ENCODE assay signal across 8 cellular contexts in the genomic region with DNA sequence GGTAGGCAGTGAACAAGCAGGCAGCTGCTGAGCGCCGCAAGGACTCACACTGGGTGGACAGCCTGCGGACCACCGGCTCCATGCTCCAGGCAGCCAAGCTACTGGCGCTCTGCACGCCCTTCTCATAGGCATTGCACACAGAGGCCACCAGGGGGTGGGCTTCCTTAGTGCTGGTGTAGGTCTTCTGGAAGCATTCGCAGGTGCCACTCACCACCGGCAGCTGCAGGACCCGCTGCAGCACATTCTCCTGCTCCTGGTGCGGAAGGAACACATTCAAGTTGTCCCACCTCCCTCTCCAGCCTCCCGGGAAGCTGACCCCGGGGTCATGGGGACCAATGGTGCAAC. TPM values are rescaled to one million over a fixed set of nuclear protein-coding genes. Genes with fewer than 3 reads are reported as not detected.
DNase-seq lines count a peak whose midpoint lies in the region; ATAC-seq and TF ChIP-seq lines count a peak whose summit lies in the region.

No MANE protein-coding gene starts in this region.

- H3K27me3 ChIP-seq in BE2C: no peaks in the 10 kb centered on the region

- DNase-seq in BE2C (peak; percentile 86), GM13977 (ENCODE audit: low spot score) (no peak), iPS-NIHi7 (ENCODE audit: extremely low spot score) (peak; percentile 92), dedifferentiated amniotic fluid mesenchymal stem cell (ENCODE audit: extremely low spot score) (no peak)

- TF ChIP-seq CTCF in BE2C (IDR thresholded peaks at IDR 0.05; ENCODE audit: low read depth, low read length) (peak; percentile 93), GM13977 (IDR thresholded peaks at IDR 0.05; ENCODE audit: extremely low read depth, insufficient read depth, missing control alignments) (peak; percentile 36)

- H3K36me3 ChIP-seq in BE2C: no peaks in the 10 kb centered on the region

- in situ Hi-C loops in GM13977 (cut with MboI; ENCODE audit: low pct_unique_long_range_greater_than_20kb, low sequenced_read_pairs, unreplicated experiment): no loop called here

- no peaks in the 10 kb centered on the region for H3K9me3 ChIP-seq in BE2C

- ATAC-seq in SK-N-SH treated with all-trans-retinoic acid at 6 μM for 48 hours: peak; percentile 75
- no peak for ATAC-seq in GM21447 (IDR thresholded peaks at IDR 0.05; ENCODE audit: unreplicated experiment)
- ATAC-seq in GM18870 (IDR thresholded peaks at IDR 0.05; ENCODE audit: unreplicated experiment): no peak
- ATAC-seq in GM21390 (IDR thresholded peaks at IDR 0.05; ENCODE audit: unreplicated experiment): no peak

- peaks cover 17% of the 10 kb centered on the region for H3K4me1 ChIP-seq in BE2C

- peak overlapping the region; percentile 36 for H3K4me3 ChIP-seq in BE2C (ENCODE audit: low read depth, low read length)

TF ChIP-seq in SK-N-SH treated with all-trans-retinoic acid at 6 μM for 48 hours, 23 proteins besides CTCF, POLR2A, EP300 and RAD21:
- TF ChIP-seq ZNF70 (CRISPR knock-in tag; IDR thresholded peaks at IDR 0.05) (no peak), TOX (CRISPR knock-in tag; IDR thresholded peaks at IDR 0.05; ENCODE audit: borderline replicate concordance) (no peak), ZNF565 (CRISPR knock-in tag; conservative IDR thresholded peaks at IDR 0.05; ENCODE audit: low read depth) (no peak), PPARA (CRISPR knock-in tag; IDR thresholded peaks at IDR 0.05; ENCODE audit: borderline replicate concordance) (no peak)
- TF ChIP-seq, protein P1, sequence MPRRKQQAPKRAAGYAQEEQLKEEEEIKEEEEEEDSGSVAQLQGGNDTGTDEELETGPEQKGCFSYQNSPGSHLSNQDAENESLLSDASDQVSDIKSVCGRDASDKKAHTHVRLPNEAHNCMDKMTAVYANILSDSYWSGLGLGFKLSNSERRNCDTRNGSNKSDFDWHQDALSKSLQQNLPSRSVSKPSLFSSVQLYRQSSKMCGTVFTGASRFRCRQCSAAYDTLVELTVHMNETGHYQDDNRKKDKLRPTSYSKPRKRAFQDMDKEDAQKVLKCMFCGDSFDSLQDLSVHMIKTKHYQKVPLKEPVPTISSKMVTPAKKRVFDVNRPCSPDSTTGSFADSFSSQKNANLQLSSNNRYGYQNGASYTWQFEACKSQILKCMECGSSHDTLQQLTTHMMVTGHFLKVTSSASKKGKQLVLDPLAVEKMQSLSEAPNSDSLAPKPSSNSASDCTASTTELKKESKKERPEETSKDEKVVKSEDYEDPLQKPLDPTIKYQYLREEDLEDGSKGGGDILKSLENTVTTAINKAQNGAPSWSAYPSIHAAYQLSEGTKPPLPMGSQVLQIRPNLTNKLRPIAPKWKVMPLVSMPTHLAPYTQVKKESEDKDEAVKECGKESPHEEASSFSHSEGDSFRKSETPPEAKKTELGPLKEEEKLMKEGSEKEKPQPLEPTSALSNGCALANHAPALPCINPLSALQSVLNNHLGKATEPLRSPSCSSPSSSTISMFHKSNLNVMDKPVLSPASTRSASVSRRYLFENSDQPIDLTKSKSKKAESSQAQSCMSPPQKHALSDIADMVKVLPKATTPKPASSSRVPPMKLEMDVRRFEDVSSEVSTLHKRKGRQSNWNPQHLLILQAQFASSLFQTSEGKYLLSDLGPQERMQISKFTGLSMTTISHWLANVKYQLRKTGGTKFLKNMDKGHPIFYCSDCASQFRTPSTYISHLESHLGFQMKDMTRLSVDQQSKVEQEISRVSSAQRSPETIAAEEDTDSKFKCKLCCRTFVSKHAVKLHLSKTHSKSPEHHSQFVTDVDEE (CRISPR knock-in tag; IDR thresholded peaks at IDR 0.05): no peak
- TF ChIP-seq, protein P2, sequence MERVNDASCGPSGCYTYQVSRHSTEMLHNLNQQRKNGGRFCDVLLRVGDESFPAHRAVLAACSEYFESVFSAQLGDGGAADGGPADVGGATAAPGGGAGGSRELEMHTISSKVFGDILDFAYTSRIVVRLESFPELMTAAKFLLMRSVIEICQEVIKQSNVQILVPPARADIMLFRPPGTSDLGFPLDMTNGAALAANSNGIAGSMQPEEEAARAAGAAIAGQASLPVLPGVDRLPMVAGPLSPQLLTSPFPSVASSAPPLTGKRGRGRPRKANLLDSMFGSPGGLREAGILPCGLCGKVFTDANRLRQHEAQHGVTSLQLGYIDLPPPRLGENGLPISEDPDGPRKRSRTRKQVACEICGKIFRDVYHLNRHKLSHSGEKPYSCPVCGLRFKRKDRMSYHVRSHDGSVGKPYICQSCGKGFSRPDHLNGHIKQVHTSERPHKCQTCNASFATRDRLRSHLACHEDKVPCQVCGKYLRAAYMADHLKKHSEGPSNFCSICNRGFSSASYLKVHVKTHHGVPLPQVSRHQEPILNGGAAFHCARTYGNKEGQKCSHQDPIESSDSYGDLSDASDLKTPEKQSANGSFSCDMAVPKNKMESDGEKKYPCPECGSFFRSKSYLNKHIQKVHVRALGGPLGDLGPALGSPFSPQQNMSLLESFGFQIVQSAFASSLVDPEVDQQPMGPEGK (CRISPR knock-in tag; IDR thresholded peaks at IDR 0.05; ENCODE audit: borderline replicate concordance): no peak
- TF ChIP-seq, protein P3, sequence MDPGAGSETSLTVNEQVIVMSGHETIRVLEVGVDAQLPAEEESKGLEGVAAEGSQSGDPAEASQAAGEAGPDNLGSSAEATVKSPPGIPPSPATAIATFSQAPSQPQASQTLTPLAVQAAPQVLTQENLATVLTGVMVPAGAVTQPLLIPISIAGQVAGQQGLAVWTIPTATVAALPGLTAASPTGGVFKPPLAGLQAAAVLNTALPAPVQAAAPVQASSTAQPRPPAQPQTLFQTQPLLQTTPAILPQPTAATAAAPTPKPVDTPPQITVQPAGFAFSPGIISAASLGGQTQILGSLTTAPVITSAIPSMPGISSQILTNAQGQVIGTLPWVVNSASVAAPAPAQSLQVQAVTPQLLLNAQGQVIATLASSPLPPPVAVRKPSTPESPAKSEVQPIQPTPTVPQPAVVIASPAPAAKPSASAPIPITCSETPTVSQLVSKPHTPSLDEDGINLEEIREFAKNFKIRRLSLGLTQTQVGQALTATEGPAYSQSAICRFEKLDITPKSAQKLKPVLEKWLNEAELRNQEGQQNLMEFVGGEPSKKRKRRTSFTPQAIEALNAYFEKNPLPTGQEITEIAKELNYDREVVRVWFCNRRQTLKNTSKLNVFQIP (CRISPR knock-in tag; IDR thresholded peaks at IDR 0.05; ENCODE audit: borderline replicate concordance, low read depth): no peak

RNA-seq across cellular contexts. Expression of a gene that starts 6.0 kb away (rescaled TPM):
- not detected for polyA plus RNA-seq in BE2C (2012; ENCODE audit: insufficient read depth, insufficient read length, low read depth)

RNA-seq across cellular contexts. Expression of a gene that starts 17.4 kb away (rescaled TPM):
- polyA plus RNA-seq in BE2C (2012; ENCODE audit: insufficient read depth, insufficient read length, low read depth): 1.3 TPM

RNA-seq across cellular contexts. Expression of a gene that starts 17.5 kb away (rescaled TPM):
- not detected for polyA plus RNA-seq in BE2C (2012; ENCODE audit: insufficient read depth, insufficient read length, low read depth)

RNA-seq across cellular contexts. Expression of a gene that starts 17.9 kb away (rescaled TPM):
- polyA plus RNA-seq in BE2C (2012; ENCODE audit: insufficient read depth, insufficient read length, low read depth): 17.4 TPM

Comparison
In these comparisons a context has a peak if more than half of its experiments do, and no peak if none do; other contexts are left out.
1. DNase-seq: peak in BE2C (single experiment) and iPS-NIHi7 (single experiment); none in GM13977 (single experiment) and dedifferentiated amniotic fluid mesenchymal stem cell (single experiment).